Comparison of ENCODE assay signal across 1 cellular context in the genomic region with DNA sequence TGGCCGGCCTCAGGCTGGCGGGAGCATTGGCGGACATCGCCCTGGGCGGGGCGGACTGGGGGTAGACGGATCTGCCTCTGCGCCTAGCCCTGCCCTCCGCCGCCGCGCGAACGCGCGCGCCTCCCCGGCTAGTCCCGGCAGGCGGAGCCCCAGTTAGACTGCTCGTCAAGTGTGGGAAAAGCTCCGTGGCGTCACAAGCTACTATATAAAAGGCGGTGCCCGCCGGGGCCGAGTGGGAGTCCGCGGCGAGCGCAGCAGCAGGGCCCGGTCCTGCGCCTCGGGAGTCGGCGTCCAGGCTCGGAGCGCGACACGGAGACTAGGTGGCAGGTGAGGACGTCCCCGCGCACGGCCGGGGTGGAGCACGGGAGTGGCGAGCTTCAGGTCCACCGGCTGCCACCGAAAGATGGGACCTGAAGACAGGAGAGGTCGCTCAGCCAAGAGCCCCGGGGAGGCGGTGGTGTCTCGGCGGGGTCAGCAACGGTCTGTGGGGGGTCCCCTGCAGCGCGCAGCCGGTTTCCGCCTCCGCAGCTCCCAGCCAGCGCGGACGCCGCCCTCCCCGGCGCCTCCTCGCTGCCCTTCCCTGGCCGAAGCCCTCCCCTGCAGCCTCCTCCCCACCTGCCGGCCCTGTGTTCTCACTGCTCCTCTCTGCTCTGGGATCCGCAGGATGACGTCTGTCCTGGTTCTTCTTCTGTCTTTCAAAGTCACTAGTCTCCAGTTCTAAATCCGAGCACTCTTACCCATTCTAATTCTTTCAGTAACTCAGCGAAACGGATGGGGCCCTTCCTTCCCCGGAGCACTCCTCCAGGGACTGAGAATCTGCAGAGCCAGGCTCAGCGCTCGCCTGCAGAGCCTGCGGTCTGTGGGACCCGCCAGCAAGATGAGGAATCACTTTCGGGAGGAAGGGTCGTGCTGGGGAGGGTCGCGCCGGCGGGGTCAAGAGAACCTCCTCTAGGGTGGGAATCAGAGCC.
TF ChIP-seq lines count a peak whose summit lies in the region.

No MANE protein-coding gene starts in this region.

TF ChIP-seq in HepG2, 621 proteins besides CTCF, POLR2A, EP300 and RAD21 (continued from another document and continues in another):
- TF ChIP-seq ZNF652 (CRISPR knock-in tag; IDR thresholded peaks at IDR 0.05; ENCODE audit: borderline replicate concordance, low read depth) (no peak), NAIF1 (CRISPR knock-in tag; IDR thresholded peaks at IDR 0.05; ENCODE audit: borderline replicate concordance) (peak; percentile 82), BRCA1 (CRISPR knock-in tag; IDR thresholded peaks at IDR 0.05) (peak; percentile 70; the same call in 1 of the 2 replicates), HNRNPH1 (optimal IDR thresholded peaks at IDR 0.05; ENCODE audit: low read depth, low read length) (no peak), ATRX (CRISPR knock-in tag; IDR thresholded peaks at IDR 0.05; ENCODE audit: borderline replicate concordance) (no peak), CC2D1A (CRISPR knock-in tag; IDR thresholded peaks at IDR 0.05) (no peak), GLI4 (CRISPR knock-in tag; IDR thresholded peaks at IDR 0.05; ENCODE audit: borderline replicate concordance) (peak; percentile 78; the same call in 1 of the 2 replicates), PPARG (CRISPR knock-in tag; conservative IDR thresholded peaks at IDR 0.05) (peak; percentile 66; the same call in 1 of the 2 replicates), MAX (IDR thresholded peaks at IDR 0.05) (peak; percentile 22; the same call in 1 of the 2 replicates), MXD4 (CRISPR knock-in tag; IDR thresholded peaks at IDR 0.05) (no peak), RARG (CRISPR knock-in tag; IDR thresholded peaks at IDR 0.05; ENCODE audit: low read depth) (no peak), PATZ1 (CRISPR knock-in tag; IDR thresholded peaks at IDR 0.05) (peak; percentile 60), ZMYM3 (CRISPR knock-in tag; IDR thresholded peaks at IDR 0.05) (peak; percentile 69; the same call in 1 of the 2 replicates), POLR2AphosphoS2 (IDR thresholded peaks at IDR 0.05; ENCODE audit: low read depth, low read length) (no peak), ZNF136 (CRISPR knock-in tag; IDR thresholded peaks at IDR 0.05; ENCODE audit: low read depth) (peak; percentile 89), CSRNP1 (CRISPR knock-in tag; IDR thresholded peaks at IDR 0.05) (peak; percentile 49; the same call in 1 of the 2 replicates), FOXK2 (IDR thresholded peaks at IDR 0.05) (no peak), MYNN (CRISPR knock-in tag; IDR thresholded peaks at IDR 0.05; ENCODE audit: low read depth) (peak; percentile 77; the same call in 1 of the 2 replicates), RBM39 (IDR thresholded peaks at IDR 0.05; ENCODE audit: low read depth, low read length, poor library complexity, severe bottlenecking) (peak; percentile 64), ARNT2 (CRISPR knock-in tag; IDR thresholded peaks at IDR 0.05; ENCODE audit: low read depth) (peak; percentile 86), ZNF75D (CRISPR knock-in tag; IDR thresholded peaks at IDR 0.05; ENCODE audit: borderline replicate concordance) (no peak), NBN (conservative IDR thresholded peaks at IDR 0.05) (no peak), TBP (CRISPR knock-in tag; IDR thresholded peaks at IDR 0.05) (no peak), RFX1 (IDR thresholded peaks at IDR 0.05) (no peak), HNF4A (CRISPR knock-in tag; IDR thresholded peaks at IDR 0.05) (peak; percentile 18; the same call in 1 of the 2 replicates), NONO (IDR thresholded peaks at IDR 0.05) (no peak), NONO (CRISPR knock-in tag; conservative IDR thresholded peaks at IDR 0.05) (peak; percentile 72), ZNF710 (CRISPR knock-in tag; IDR thresholded peaks at IDR 0.05; ENCODE audit: borderline replicate concordance) (no peak; the same call in 1 of the 2 replicates), MYPOP (CRISPR knock-in tag; IDR thresholded peaks at IDR 0.05) (peak; percentile 83; the same call in 1 of the 2 replicates), ELF4 (CRISPR knock-in tag; IDR thresholded peaks at IDR 0.05; ENCODE audit: borderline replicate concordance) (no peak), DNMT1 (CRISPR knock-in tag; IDR thresholded peaks at IDR 0.05) (0 out of 2 replicates have a peak, but pooled peaks have one; percentile 23)
- TF ChIP-seq, protein P1, sequence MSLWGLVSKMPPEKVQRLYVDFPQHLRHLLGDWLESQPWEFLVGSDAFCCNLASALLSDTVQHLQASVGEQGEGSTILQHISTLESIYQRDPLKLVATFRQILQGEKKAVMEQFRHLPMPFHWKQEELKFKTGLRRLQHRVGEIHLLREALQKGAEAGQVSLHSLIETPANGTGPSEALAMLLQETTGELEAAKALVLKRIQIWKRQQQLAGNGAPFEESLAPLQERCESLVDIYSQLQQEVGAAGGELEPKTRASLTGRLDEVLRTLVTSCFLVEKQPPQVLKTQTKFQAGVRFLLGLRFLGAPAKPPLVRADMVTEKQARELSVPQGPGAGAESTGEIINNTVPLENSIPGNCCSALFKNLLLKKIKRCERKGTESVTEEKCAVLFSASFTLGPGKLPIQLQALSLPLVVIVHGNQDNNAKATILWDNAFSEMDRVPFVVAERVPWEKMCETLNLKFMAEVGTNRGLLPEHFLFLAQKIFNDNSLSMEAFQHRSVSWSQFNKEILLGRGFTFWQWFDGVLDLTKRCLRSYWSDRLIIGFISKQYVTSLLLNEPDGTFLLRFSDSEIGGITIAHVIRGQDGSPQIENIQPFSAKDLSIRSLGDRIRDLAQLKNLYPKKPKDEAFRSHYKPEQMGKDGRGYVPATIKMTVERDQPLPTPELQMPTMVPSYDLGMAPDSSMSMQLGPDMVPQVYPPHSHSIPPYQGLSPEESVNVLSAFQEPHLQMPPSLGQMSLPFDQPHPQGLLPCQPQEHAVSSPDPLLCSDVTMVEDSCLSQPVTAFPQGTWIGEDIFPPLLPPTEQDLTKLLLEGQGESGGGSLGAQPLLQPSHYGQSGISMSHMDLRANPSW (CRISPR knock-in tag; IDR thresholded peaks at IDR 0.05; ENCODE audit: borderline replicate concordance): peak; percentile 75; the same call in 1 of the 2 replicates
- TF ChIP-seq, protein P2, sequence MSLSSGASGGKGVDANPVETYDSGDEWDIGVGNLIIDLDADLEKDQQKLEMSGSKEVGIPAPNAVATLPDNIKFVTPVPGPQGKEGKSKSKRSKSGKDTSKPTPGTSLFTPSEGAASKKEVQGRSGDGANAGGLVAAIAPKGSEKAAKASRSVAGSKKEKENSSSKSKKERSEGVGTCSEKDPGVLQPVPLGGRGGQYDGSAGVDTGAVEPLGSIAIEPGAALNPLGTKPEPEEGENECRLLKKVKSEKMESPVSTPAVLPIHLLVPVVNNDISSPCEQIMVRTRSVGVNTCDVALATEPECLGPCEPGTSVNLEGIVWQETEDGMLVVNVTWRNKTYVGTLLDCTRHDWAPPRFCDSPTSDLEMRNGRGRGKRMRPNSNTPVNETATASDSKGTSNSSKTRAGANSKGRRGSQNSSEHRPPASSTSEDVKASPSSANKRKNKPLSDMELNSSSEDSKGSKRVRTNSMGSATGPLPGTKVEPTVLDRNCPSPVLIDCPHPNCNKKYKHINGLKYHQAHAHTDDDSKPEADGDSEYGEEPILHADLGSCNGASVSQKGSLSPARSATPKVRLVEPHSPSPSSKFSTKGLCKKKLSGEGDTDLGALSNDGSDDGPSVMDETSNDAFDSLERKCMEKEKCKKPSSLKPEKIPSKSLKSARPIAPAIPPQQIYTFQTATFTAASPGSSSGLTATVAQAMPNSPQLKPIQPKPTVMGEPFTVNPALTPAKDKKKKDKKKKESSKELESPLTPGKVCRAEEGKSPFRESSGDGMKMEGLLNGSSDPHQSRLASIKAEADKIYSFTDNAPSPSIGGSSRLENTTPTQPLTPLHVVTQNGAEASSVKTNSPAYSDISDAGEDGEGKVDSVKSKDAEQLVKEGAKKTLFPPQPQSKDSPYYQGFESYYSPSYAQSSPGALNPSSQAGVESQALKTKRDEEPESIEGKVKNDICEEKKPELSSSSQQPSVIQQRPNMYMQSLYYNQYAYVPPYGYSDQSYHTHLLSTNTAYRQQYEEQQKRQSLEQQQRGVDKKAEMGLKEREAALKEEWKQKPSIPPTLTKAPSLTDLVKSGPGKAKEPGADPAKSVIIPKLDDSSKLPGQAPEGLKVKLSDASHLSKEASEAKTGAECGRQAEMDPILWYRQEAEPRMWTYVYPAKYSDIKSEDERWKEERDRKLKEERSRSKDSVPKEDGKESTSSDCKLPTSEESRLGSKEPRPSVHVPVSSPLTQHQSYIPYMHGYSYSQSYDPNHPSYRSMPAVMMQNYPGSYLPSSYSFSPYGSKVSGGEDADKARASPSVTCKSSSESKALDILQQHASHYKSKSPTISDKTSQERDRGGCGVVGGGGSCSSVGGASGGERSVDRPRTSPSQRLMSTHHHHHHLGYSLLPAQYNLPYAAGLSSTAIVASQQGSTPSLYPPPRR (CRISPR knock-in tag; IDR thresholded peaks at IDR 0.05; ENCODE audit: borderline replicate concordance): peak; percentile 56; the same call in 1 of the 2 replicates
- TF ChIP-seq, protein P3, sequence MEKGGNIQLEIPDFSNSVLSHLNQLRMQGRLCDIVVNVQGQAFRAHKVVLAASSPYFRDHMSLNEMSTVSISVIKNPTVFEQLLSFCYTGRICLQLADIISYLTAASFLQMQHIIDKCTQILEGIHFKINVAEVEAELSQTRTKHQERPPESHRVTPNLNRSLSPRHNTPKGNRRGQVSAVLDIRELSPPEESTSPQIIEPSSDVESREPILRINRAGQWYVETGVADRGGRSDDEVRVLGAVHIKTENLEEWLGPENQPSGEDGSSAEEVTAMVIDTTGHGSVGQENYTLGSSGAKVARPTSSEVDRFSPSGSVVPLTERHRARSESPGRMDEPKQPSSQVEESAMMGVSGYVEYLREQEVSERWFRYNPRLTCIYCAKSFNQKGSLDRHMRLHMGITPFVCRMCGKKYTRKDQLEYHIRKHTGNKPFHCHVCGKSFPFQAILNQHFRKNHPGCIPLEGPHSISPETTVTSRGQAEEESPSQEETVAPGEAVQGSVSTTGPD (CRISPR knock-in tag; IDR thresholded peaks at IDR 0.05): no peak
- TF ChIP-seq, protein P4, sequence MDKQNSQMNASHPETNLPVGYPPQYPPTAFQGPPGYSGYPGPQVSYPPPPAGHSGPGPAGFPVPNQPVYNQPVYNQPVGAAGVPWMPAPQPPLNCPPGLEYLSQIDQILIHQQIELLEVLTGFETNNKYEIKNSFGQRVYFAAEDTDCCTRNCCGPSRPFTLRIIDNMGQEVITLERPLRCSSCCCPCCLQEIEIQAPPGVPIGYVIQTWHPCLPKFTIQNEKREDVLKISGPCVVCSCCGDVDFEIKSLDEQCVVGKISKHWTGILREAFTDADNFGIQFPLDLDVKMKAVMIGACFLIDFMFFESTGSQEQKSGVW (CRISPR knock-in tag; IDR thresholded peaks at IDR 0.05; ENCODE audit: borderline replicate concordance): no peak
- TF ChIP-seq, protein P5, sequence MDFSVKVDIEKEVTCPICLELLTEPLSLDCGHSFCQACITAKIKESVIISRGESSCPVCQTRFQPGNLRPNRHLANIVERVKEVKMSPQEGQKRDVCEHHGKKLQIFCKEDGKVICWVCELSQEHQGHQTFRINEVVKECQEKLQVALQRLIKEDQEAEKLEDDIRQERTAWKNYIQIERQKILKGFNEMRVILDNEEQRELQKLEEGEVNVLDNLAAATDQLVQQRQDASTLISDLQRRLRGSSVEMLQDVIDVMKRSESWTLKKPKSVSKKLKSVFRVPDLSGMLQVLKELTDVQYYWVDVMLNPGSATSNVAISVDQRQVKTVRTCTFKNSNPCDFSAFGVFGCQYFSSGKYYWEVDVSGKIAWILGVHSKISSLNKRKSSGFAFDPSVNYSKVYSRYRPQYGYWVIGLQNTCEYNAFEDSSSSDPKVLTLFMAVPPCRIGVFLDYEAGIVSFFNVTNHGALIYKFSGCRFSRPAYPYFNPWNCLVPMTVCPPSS (IDR thresholded peaks at IDR 0.05): no peak
